In the genomic region with DNA sequence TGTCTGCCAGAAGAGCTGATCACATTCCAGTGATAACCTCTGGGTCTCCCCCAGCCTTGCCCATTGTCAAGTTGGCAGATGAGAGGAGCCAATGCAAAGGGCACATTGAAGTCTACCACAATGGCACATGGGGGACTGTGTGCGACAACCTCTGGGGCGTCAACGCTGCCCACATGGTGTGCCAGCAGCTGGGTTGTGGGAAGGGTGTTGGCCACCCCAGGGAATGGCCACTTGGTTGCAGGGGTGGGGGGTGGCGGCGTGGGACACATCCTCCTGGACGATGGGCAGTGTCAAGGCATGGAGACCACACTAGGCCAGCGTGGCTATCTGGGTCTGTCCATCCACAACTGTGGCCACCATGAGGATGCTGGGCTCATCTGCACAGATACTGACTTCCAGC, we compare ENCODE assay signal across 23 cellular contexts.
"Had no signal": no experiment of that assay in that cellular context is flagged by ENCODE, and none has a peak within 500 bp of the region (broad histone marks: within the 10 kb centered on the region; RNA-seq: fewer than 3 reads in every experiment).

No MANE protein-coding gene starts in this region.

- FAIRE-seq: HTR-8/SVneo, K562, RCC 7860 had no signal

- H3K4me3 ChIP-seq: K562 had no signal

- H3K27ac Mint-ChIP-seq: IgD-negative memory B cell had no signal

- H3K9ac ChIP-seq: KMS-11, SK-N-SH had no signal

- H3K27ac ChIP-seq: HL-60, KMS-11 had no signal

- H3K4me3 Mint-ChIP-seq: IgD-negative memory B cell had no signal

- H3K9me3 ChIP-seq: SK-N-SH had no signal

- ATAC-seq: K562 had no signal

- H3K4me2 ChIP-seq: KMS-11, SK-N-SH had no signal

- H3K4me1 Mint-ChIP-seq: IgD-negative memory B cell had no signal

- H3K36me3 Mint-ChIP-seq: IgD-negative memory B cell had no signal

- DNase-seq: Kasumi-1, MM.1S, NCI-H1092 treated with DMSO at 0.1 percent for 48 hours, NCI-H1436, NCI-H187, NCI-H2029, NCI-H2081 treated with DMSO at 0.1 percent for 48 hours, NCI-H2171, NCI-H226, NCI-H446, NCI-H510A, NCI-H524 treated with DMSO at 0.1 percent for 48 hours, NCI-H69, NCI-H774, Right ventricle myocardium superior, RPMI8226, SK-N-SH had no signal
